Comparison of ENCODE assay signal across 1 cellular context in genomic region chr7:2202901-2203550, GRCh38.
TF ChIP-seq lines count a peak whose summit lies in the region.

No MANE protein-coding gene starts in this region.

TF ChIP-seq in GM12891, 5 proteins besides CTCF, POLR2A, EP300 and RAD21 (continued from another document):
- TF ChIP-seq SPI1 (IDR thresholded peaks at IDR 0.05; ENCODE audit: low read depth, low read length), result no peak
- TF ChIP-seq PAX5 (IDR thresholded peaks at IDR 0.05; ENCODE audit: insufficient read depth, low read length, severe bottlenecking), result no peak
- TF ChIP-seq POLR2AphosphoS5 (IDR thresholded peaks at IDR 0.05; ENCODE audit: low read depth, low read length), result no peak
- TF ChIP-seq TAF1 (IDR thresholded peaks at IDR 0.05; ENCODE audit: low read depth, low read length), result no peak
